In the genomic region with DNA sequence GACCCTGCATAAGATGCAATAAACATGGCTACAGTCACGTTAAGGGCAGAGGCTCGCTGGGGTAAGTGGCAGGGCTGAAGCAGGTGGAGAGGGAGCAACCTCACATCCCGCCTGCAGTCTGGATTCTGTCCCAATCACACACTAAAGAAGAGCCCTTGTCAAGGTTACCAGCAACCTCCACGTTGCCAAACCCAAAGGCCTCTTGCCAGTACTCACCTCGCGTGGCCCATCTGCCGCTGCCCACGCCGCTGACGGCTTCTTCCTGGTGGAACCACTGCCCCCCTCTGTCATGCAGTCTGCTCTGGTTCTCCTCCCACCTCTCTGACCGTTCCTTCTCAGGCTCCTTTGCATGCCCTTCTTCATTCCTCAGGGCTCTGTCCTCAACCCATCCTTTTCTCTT, we compare ENCODE assay signal across 15 cellular contexts. TPM values are rescaled to one million over a fixed set of nuclear protein-coding genes. Genes with fewer than 3 reads are reported as not detected.
DNase-seq lines count a peak whose midpoint lies in the region; ATAC-seq and TF ChIP-seq lines count a peak whose summit lies in the region.
"Had no signal": no experiment of that assay in that cellular context is flagged by ENCODE, and none has a peak within 500 bp of the region (broad histone marks: within the 10 kb centered on the region; RNA-seq: fewer than 3 reads in every experiment).

No MANE protein-coding gene starts in this region.

- no peak overlapping the region for H3K9ac ChIP-seq in mesenchymal stem cell (ENCODE audit: low read length)

- DNase-seq in Right ventricle myocardium superior (peak; percentile 65), cardiac septum (ENCODE audit: low spot score) (no peak), left ventricle myocardium inferior (peak; percentile 51), mesenchymal stem cell (no peak), upper lobe of right lung (peak; percentile 74), SKM-1 (lab: John Stamatoyannopoulos, UW; ENCODE audit: unreplicated experiment) (no peak), NCI-H1930 (lab: John Stamatoyannopoulos, UW) (no peak), GDM1 (lab: John Stamatoyannopoulos, UW) (no peak)
- DNase-seq: activated CD4-positive, alpha-beta T cell treated with anti-CD3 and anti-CD28 coated beads, Interleukin-2, amount 10 ng/mL, durations not matched to agents 7 days and 5 days; islet precursor cell; NCI-H1092 treated with DMSO at 0.1 percent for 48 hours; NCI-H526 treated with DMSO at 0.1 percent for 48 hours; T-helper 1 cell had no signal

- H3K4ac ChIP-seq in mesenchymal stem cell (ENCODE audit: low read depth in 1 of 2, low read length in 2 of 2): peak overlapping the region in 1 of 2 experiments; percentile 13

- H3K14ac ChIP-seq in mesenchymal stem cell (ENCODE audit: low read length in 2 of 2): no peak overlapping the region

- H3K9me3 ChIP-seq in left ventricle myocardium inferior (replicated peaks) (no peaks in the 10 kb centered on the region), mesenchymal stem cell (ENCODE audit: control insufficient read depth, low read length) (no peaks in the 10 kb centered on the region), upper lobe of right lung (no peaks in the 10 kb centered on the region)

- H3K4me2 ChIP-seq in mesenchymal stem cell (ENCODE audit: low read length, poor library complexity, severe bottlenecking): no peak overlapping the region

- H2BK5ac ChIP-seq in mesenchymal stem cell (ENCODE audit: low read depth, low read length, poor library complexity, severe bottlenecking): no peak overlapping the region

- ATAC-seq in Right ventricle myocardium superior (ENCODE audit: poor library complexity) (no peak), upper lobe of right lung (no peak)
- ATAC-seq: activated T-helper 17 cell treated with anti-CD3 and anti-CD28 coated beads, Interleukin-2, amount 50 U/mL, for 72 hours had no signal

- no peak overlapping the region for H2AK5ac ChIP-seq in mesenchymal stem cell (ENCODE audit: low read length, severe bottlenecking)

- no peak overlapping the region for H2BK120ac ChIP-seq in mesenchymal stem cell (ENCODE audit: low read depth, low read length)

- H4K91ac ChIP-seq in mesenchymal stem cell (ENCODE audit: low read length): peak overlapping the region; percentile 50

- H3K36me3 ChIP-seq in left ventricle myocardium inferior (no peaks in the 10 kb centered on the region), mesenchymal stem cell (ENCODE audit: control insufficient read depth in 1 of 2, insufficient read depth in 2 of 2, low read depth in 1 of 2, low read length in 2 of 2) (no peaks in the 10 kb centered on the region), upper lobe of right lung (no peaks in the 10 kb centered on the region)

- H2AFZ ChIP-seq in mesenchymal stem cell (ENCODE audit: low read depth, low read length): no peak overlapping the region

- no peak overlapping the region for H3K23ac ChIP-seq in mesenchymal stem cell (ENCODE audit: low read length in 2 of 2)

- H2BK15ac ChIP-seq in mesenchymal stem cell (ENCODE audit: low read depth, poor library complexity, severe bottlenecking): no peak overlapping the region

- no peaks in the 10 kb centered on the region for H3K79me1 ChIP-seq in mesenchymal stem cell (replicated peaks; ENCODE audit: low read length, poor library complexity, severe bottlenecking)

- no peak overlapping the region for H4K8ac ChIP-seq in mesenchymal stem cell (ENCODE audit: low read length)

- peak overlapping the region; percentile 53 for H3K4me3 ChIP-seq in left ventricle myocardium inferior
- H3K4me3 ChIP-seq in mesenchymal stem cell (ENCODE audit: insufficient read depth in 1 of 2, low read depth in 1 of 2, low read length in 2 of 2): no peak overlapping the region
- H3K4me3 ChIP-seq in upper lobe of right lung: no peak overlapping the region

- H2BK12ac ChIP-seq in mesenchymal stem cell (ENCODE audit: low read length in 2 of 2): no peak overlapping the region

- peak overlapping the region; percentile 97 for H3K27ac ChIP-seq in left ventricle myocardium inferior (replicated peaks)
- H3K27ac ChIP-seq in mesenchymal stem cell (ENCODE audit: low read length, poor library complexity, severe bottlenecking): no peak overlapping the region
- H3K27ac ChIP-seq in upper lobe of right lung: no peak overlapping the region

- H3K27me3 ChIP-seq in left ventricle myocardium inferior (ENCODE audit: low read depth) (no peaks in the 10 kb centered on the region), mesenchymal stem cell (ENCODE audit: control insufficient read depth in 1 of 2, insufficient read depth in 1 of 2, low read length in 2 of 2) (no peaks in the 10 kb centered on the region), upper lobe of right lung (no peaks in the 10 kb centered on the region)

- H3K18ac ChIP-seq in mesenchymal stem cell (ENCODE audit: low read depth in 1 of 2, low read length in 2 of 2): peak overlapping the region in 1 of 2 experiments; percentile 54

- intact Hi-C loops in Right ventricle myocardium superior (cut with DNase I) (no loop called here), cardiac septum (cut with DNase I) (no loop called here), left ventricle myocardium inferior (cut with micrococcal nuclease) (no loop called here), upper lobe of right lung (cut with DNase I) (no loop called here)

- H3K4me1 ChIP-seq in left ventricle myocardium inferior (peaks cover 71% of the 10 kb centered on the region), mesenchymal stem cell (ENCODE audit: control insufficient read depth, insufficient read depth, low read depth, low read length) (peaks cover 16% of the 10 kb centered on the region), upper lobe of right lung (peaks cover 20% of the 10 kb centered on the region)

- TF ChIP-seq CTCF in left ventricle myocardium inferior (IDR thresholded peaks at IDR 0.05; ENCODE audit: borderline replicate concordance) (no peak), upper lobe of right lung (IDR thresholded peaks at IDR 0.05) (no peak)

- WGBS in mesenchymal stem cell: 89% methylated on average over 11 of the region's 11 CpGs

RNA-seq across cellular contexts. Expression of a gene that starts 8.8 kb away (rescaled TPM):
- 155 TPM for total RNA-seq in Right ventricle myocardium superior
- 80.4 TPM for total RNA-seq in cardiac septum
- total RNA-seq in left ventricle myocardium inferior: 150 TPM
- 0.03 TPM for polyA plus RNA-seq in mesenchymal stem cell (2013, experiment 1 of 2)
- 0.11 TPM for polyA plus RNA-seq in mesenchymal stem cell (2013, experiment 2 of 2)
- total RNA-seq in upper lobe of right lung: 2.4 TPM
- total RNA-seq: A673 had no signal

RNA-seq across cellular contexts. Expression of a gene that starts 53.8 kb away (rescaled TPM):
- total RNA-seq in Right ventricle myocardium superior (16.3 TPM), cardiac septum (7.7 TPM), left ventricle myocardium inferior (13.6 TPM), upper lobe of right lung (352 TPM)
- polyA plus RNA-seq in mesenchymal stem cell (2013, experiment 1 of 2): 1.3 TPM
- 1.2 TPM for polyA plus RNA-seq in mesenchymal stem cell (2013, experiment 2 of 2)

Comparison
In these comparisons a context has a peak if more than half of its experiments do, and no peak if none do; other contexts are left out.
1. DNase-seq: peak in Right ventricle myocardium superior (single experiment), left ventricle myocardium inferior (single experiment) and upper lobe of right lung (single experiment); none in cardiac septum (single experiment), mesenchymal stem cell (single experiment), SKM-1 (single experiment), NCI-H1930 (0 of 2) and GDM1 (single experiment).
2. RNA of a gene that starts 8.8 kb away (total RNA-seq): 155 TPM in Right ventricle myocardium superior (single experiment), 150 TPM in left ventricle myocardium inferior (single experiment) and 80.4 TPM in cardiac septum (single experiment); 2.4 TPM in upper lobe of right lung (single experiment); every median in the first group is over 10 times any median in the second.
3. RNA of a gene that starts 53.8 kb away (total RNA-seq): 352 TPM in upper lobe of right lung (single experiment); 16.3 TPM in Right ventricle myocardium superior (single experiment), 13.6 TPM in left ventricle myocardium inferior (single experiment) and 7.7 TPM in cardiac septum (single experiment); every median in the first group is over 10 times any median in the second.